Comparison of ENCODE assay signal across 12 cellular contexts in the genomic region with DNA sequence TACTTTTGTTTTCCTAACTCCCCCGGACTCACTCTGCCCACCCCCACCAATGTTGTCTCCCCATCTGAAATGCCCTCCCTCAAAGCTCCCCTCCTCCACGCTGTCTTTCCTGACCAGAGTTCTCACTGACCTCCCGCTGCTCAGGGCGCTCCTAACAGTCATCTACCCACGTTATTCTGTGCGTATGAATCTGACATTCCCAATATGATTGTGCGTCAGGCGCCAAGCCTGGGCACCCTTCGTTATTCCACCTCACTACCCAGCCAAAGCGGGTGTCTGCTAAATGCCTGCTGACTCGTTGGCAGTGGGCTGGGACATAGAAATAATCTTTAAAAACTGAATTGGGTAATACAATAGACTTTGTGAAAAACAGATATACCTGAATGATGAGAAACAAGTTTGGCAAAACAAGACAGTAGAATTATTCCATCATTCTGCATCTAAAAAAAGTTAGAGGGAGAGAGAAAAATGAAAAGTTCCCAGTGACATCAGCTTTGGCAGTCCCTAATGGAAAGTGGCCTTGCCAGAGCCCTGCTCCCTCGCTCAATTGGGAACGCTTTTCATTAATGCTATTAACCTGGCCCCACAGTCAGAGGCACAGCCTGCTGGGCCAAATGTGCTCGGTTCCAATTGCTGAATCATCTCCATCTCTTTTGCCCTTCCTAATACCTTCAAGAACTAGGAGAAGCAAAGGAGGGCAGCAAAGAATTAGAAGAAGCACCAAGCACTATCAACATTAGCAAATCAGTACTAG.
DNase-seq lines count a peak whose midpoint lies in the region; ATAC-seq and TF ChIP-seq lines count a peak whose summit lies in the region.
"Had no signal": no experiment of that assay in that cellular context is flagged by ENCODE, and none has a peak within 500 bp of the region (broad histone marks: within the 10 kb centered on the region; RNA-seq: fewer than 3 reads in every experiment).

No MANE protein-coding gene starts in this region.

- H3K4me3 ChIP-seq in spleen: no peak overlapping the region
- H3K4me3 ChIP-seq: dorsolateral prefrontal cortex, lung had no signal

- no peak for TF ChIP-seq POLR2A in spleen (IDR thresholded peaks at IDR 0.05)

- peaks cover 0 to 4% (median 0%) of the 10 kb centered on the region in 7 donors for H3K27me3 ChIP-seq in spleen (replicated peaks in 1 of 7)
- H3K27me3 ChIP-seq: dorsolateral prefrontal cortex had no signal

- H3K9me3 Mint-ChIP-seq in T-cell: no peaks in the 10 kb centered on the region
- no peaks in the 10 kb centered on the region for H3K9me3 Mint-ChIP-seq in activated T-cell treated with anti-CD3 and anti-CD28 coated beads, Interleukin-2, amount 50 U/mL, for 4 hours

- peaks cover 20 to 29% (median 21%) of the 10 kb centered on the region in 3 donors for H3K4me1 Mint-ChIP-seq in T-cell
- peaks cover 20% of the 10 kb centered on the region for H3K4me1 Mint-ChIP-seq in activated T-cell treated with anti-CD3 and anti-CD28 coated beads, Interleukin-2, amount 50 U/mL, for 4 hours (ENCODE audit: low read depth)

- POLR2A ChIA-PET in T-cell (lab: Charles Lee): no interaction called here

- H3K4me1 ChIP-seq in spleen: no peaks in the 10 kb centered on the region

- DNase-seq in G401 (ENCODE audit: low spot score): peak; percentile 91
- DNase-seq in cerebellar cortex (ENCODE audit: low spot score): peak; percentile 87
- DNase-seq in medulla oblongata (ENCODE audit: extremely low spot score): peak; percentile 59
- DNase-seq in spleen: no peak
- no peak for DNase-seq in activated naive CD4-positive, alpha-beta T cell treated with Interleukin-2 at 50 U/mL for 16 hours
- no peak for DNase-seq in T-cell
- no peak for DNase-seq in activated T-cell treated with anti-CD3 and anti-CD28 coated beads, Interleukin-2, amount 50 U/mL, for 4 hours
- DNase-seq in germinal center (ENCODE audit: low spot score): no peak
- DNase-seq: NCI-H1048, NCI-H510A had no signal

- H3K27ac ChIP-seq in spleen: peak overlapping the region in 7 of 8 donors; percentile 26 to 64 (median 55)

- H3K4me3 Mint-ChIP-seq in T-cell: no peak overlapping the region
- no peak overlapping the region for H3K4me3 Mint-ChIP-seq in activated T-cell treated with anti-CD3 and anti-CD28 coated beads, Interleukin-2, amount 50 U/mL, for 4 hours

- no peak for TF ChIP-seq CTCF in spleen (IDR thresholded peaks at IDR 0.05 in 8 of 11, conservative IDR thresholded peaks at IDR 0.05 in 3 of 11)

- no peaks in the 10 kb centered on the region for H3K9me3 ChIP-seq in spleen

- intact Hi-C loops in spleen (cut with DNase I; ENCODE audit: low total_unique reads): no loop called here

- no peaks in the 10 kb centered on the region for H3K36me3 ChIP-seq in spleen

- CTCF ChIA-PET in T-cell (lab: Charles Lee): interaction anchor here (0.5 to 2.9 kb wide), 11 partner anchors 27 to 590 kb away, joined by 3 to 20 read pairs (median 5); no protein-coding TSS in a partner anchor

- WGBS in spleen, 5 donors: 79 to 86% (median 81%) methylated on average over 14 of the region's 14 CpGs

- ATAC-seq in T-cell (replicated peaks in 1 of 4): no peak
- ATAC-seq in activated T-cell treated with anti-CD3 and anti-CD28 coated beads, Interleukin-2, amount 50 U/mL, for 4 hours: no peak

- H3K27me3 Mint-ChIP-seq in T-cell: peaks cover 0 to 3% of the 10 kb centered on the region in 2 donors
- peaks cover 6% of the 10 kb centered on the region for H3K27me3 Mint-ChIP-seq in activated T-cell treated with anti-CD3 and anti-CD28 coated beads, Interleukin-2, amount 50 U/mL, for 4 hours (ENCODE audit: low read depth)

- H3K36me3 Mint-ChIP-seq in T-cell: no peaks in the 10 kb centered on the region
- no peaks in the 10 kb centered on the region for H3K36me3 Mint-ChIP-seq in activated T-cell treated with anti-CD3 and anti-CD28 coated beads, Interleukin-2, amount 50 U/mL, for 4 hours (ENCODE audit: insufficient read depth)

- in situ Hi-C loops in G401 (cut with HindIII; ENCODE audit: low sequenced_read_pairs): no loop called here

- H3K27ac Mint-ChIP-seq in T-cell: no peak overlapping the region

Comparison
In these comparisons a context has a peak if more than half of its experiments do, and no peak if none do; other contexts are left out.
1. DNase-seq: peak in G401 (single experiment), cerebellar cortex (single experiment) and medulla oblongata (single experiment); none in spleen (single experiment), activated naive CD4-positive, alpha-beta T cell treated with Interleukin-2 at 50 U/mL for 16 hours (single experiment), T-cell (0 of 34), activated T-cell treated with anti-CD3 and anti-CD28 coated beads, Interleukin-2, amount 50 U/mL, for 4 hours (single experiment) and germinal center (single experiment).